ENCODE assay signal across 23 cellular contexts in the genomic region with DNA sequence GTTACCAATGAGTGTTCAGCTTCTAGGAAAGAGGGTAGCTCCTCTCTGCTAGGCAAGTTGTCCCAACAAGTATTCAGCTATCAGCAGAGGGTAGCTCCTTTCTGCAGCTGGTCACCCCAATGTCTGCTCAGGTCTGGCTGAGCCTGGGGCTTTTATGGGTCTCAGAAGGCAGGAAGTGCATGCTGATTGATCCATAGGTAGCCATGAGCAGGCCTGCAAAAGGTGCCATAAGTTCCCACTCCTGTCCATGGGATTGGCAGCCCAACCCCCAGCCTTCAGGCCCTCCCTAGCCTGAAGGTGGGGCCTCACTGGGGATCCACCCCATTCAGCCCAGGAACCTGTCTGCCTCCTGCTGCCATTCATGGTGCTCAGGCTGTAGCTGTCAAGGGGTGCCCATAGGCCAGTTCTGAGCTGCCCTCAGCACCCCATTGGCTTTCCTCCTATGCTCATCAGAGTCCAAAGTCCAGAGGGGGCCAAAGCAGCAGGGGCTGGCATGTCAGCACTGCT. TPM values are rescaled to one million over a fixed set of nuclear protein-coding genes. Genes with fewer than 3 reads are reported as not detected.
DNase-seq lines count a peak whose midpoint lies in the region; TF ChIP-seq lines count a peak whose summit lies in the region.
"Had no signal": no experiment of that assay in that cellular context is flagged by ENCODE, and none has a peak within 500 bp of the region (broad histone marks: within the 10 kb centered on the region; RNA-seq: fewer than 3 reads in every experiment).

No MANE protein-coding gene starts in this region.

- H3K4me3 ChIP-seq in H7 (ENCODE audit: insufficient read depth, low read depth, low read length) (no peak overlapping the region), HUES6 (ENCODE audit: low read depth, low read length) (peak overlapping the region; percentile 41), hepatocyte (no peak overlapping the region)
- H3K4me3 ChIP-seq: A549; BLaER1 treated with 17β-estradiol and CSF1 and Interleukin-3, amounts not matched to agents 10 nM and 100 nM; SJSA1 had no signal

- H3K9me2 ChIP-seq in hepatocyte (replicated peaks; ENCODE audit: insufficient read depth), result no peaks in the 10 kb centered on the region

- H3K27ac ChIP-seq in HUES6 (ENCODE audit: low read depth, low read length), result peak overlapping the region; percentile 84
- peak overlapping the region; percentile 48 for H3K27ac ChIP-seq in hepatocyte
- H3K27ac ChIP-seq: A549; BLaER1 treated with 17β-estradiol and CSF1 and Interleukin-3, amounts not matched to agents 10 nM and 100 nM; SJSA1 had no signal

- H3K36me3 ChIP-seq in H7 (replicated peaks; ENCODE audit: control insufficient read depth, insufficient read depth, low read length), result no peaks in the 10 kb centered on the region
- H3K36me3 ChIP-seq in HUES6 (ENCODE audit: control insufficient read depth, insufficient read depth, low read length), result no peaks in the 10 kb centered on the region
- no peaks in the 10 kb centered on the region for H3K36me3 ChIP-seq in hepatocyte (replicated peaks; ENCODE audit: insufficient read depth, low read depth)
- H3K36me3 ChIP-seq: SJSA1 had no signal

- no peak overlapping the region for H2AFZ ChIP-seq in hepatocyte

- TF ChIP-seq CTCF in hepatocyte (IDR thresholded peaks at IDR 0.05; ENCODE audit: poor library complexity), result no peak

- H3K9me3 ChIP-seq in HUES6 (ENCODE audit: control insufficient read depth, insufficient read depth, low read depth, low read length), result peaks cover 11% of the 10 kb centered on the region
- H3K9me3 ChIP-seq in hepatocyte (ENCODE audit: low read depth), result no peaks in the 10 kb centered on the region
- H3K9me3 ChIP-seq: A549, SJSA1 had no signal

- no peaks in the 10 kb centered on the region for H3K27me3 ChIP-seq in H7 (ENCODE audit: control insufficient read depth, insufficient read depth, low read length)
- no peaks in the 10 kb centered on the region for H3K27me3 ChIP-seq in HUES6 (ENCODE audit: control insufficient read depth, insufficient read depth, low read length)
- H3K27me3 ChIP-seq in hepatocyte, result no peaks in the 10 kb centered on the region
- H3K27me3 ChIP-seq: BLaER1 treated with 17β-estradiol and CSF1 and Interleukin-3, amounts not matched to agents 10 nM and 100 nM had no signal

- H3K9ac ChIP-seq in HUES6 (ENCODE audit: low read length), result peak overlapping the region; percentile 64
- H3K9ac ChIP-seq: BLaER1 treated with 17β-estradiol and CSF1 and Interleukin-3, amounts not matched to agents 10 nM and 100 nM had no signal

- DNase-seq in H7 (peak; percentile 31), hepatocyte (ENCODE audit: low spot score) (peak; percentile 66), iPS-NIHi11 (ENCODE audit: low spot score) (peak; percentile 11), SHP77 treated with DMSO at 0.1 percent for 48 hours (lab: John Stamatoyannopoulos, UW) (no peak), EL (no peak), hepatic stellate cell (ENCODE audit: low spot score) (no peak), NOMO-1 (lab: John Stamatoyannopoulos, UW; ENCODE audit: unreplicated experiment in 2 of 2) (no peak)
- DNase-seq: AML-193; CD4-positive, alpha-beta T cell; COR-L47; GF-D8; NCI-H1436; NCI-H187; NCI-H2081 treated with DMSO at 0.1 percent for 48 hours; NCI-H2171; NCI-H524; NCI-H774; PC-3; T-helper 1 cell had no signal

- H4K20me1 ChIP-seq in hepatocyte (ENCODE audit: insufficient read depth, poor library complexity, severe bottlenecking), result no peaks in the 10 kb centered on the region
- H4K20me1 ChIP-seq: BLaER1 treated with 17β-estradiol and CSF1 and Interleukin-3, amounts not matched to agents 10 nM and 100 nM had no signal

- no peaks in the 10 kb centered on the region for H3K79me2 ChIP-seq in hepatocyte

- H3K4me1 ChIP-seq in HUES6 (ENCODE audit: control insufficient read depth, insufficient read depth, low read length) (peaks cover 30% of the 10 kb centered on the region), hepatocyte (ENCODE audit: insufficient read depth) (no peaks in the 10 kb centered on the region)
- H3K4me1 ChIP-seq: A549, SJSA1 had no signal

- H3K4me2 ChIP-seq in hepatocyte, result no peak overlapping the region
- H3K4me2 ChIP-seq: A549; BLaER1 treated with 17β-estradiol and CSF1 and Interleukin-3, amounts not matched to agents 10 nM and 100 nM had no signal

RNA-seq across cellular contexts. Expression of gene DNAJC13, which starts 34.6 kb away (rescaled TPM):
- 17.1 and 22.7 TPM in 2 replicates for total RNA-seq in H7 (2014; rRNA removed; shearing (Covaris generic))
- total RNA-seq in hepatocyte, result 52.3 and 55.4 TPM in 2 replicates
- polyA plus RNA-seq in hepatocyte, result 13.1 and 15.1 TPM in 2 replicates

Comparison
In these comparisons a context has a peak if more than half of its experiments do, and no peak if none do; other contexts are left out.
1. DNase-seq: peak in H7 (single experiment), hepatocyte (single experiment) and iPS-NIHi11 (single experiment); none in SHP77 treated with DMSO at 0.1 percent for 48 hours (single experiment), EL (single experiment), hepatic stellate cell (single experiment) and NOMO-1 (0 of 2).